Comparison of ENCODE assay signal across 16 cellular contexts in the genomic region with DNA sequence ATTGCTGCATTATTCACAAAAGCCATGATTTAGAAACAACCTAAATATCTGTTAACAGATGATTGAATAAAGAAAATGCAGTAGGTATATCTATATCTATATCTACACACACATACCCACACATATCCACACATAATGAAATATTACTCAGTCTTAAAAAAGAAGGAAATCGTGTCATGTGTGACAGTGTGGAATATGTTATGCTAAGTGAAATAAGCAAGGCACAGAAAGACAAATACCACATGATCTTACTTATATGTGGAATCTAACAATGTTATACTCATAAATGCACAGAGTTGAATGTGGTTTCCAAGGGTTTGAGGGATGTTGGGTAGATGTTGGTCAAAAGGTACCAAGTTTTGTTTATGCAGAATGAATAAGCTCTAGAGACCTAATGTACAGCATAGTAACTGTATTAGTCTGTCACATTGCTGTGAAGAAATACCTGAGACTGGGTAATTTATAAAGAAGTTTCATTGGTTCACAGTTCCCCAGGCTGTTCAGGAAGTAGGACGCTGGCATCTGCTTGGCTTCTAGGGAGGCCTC.
DNase-seq lines count a peak whose midpoint lies in the region; ATAC-seq lines count a peak whose summit lies in the region.
"Had no signal": no experiment of that assay in that cellular context is flagged by ENCODE, and none has a peak within 500 bp of the region (broad histone marks: within the 10 kb centered on the region; RNA-seq: fewer than 3 reads in every experiment).

No MANE protein-coding gene starts in this region.

- H3K27me3 Mint-ChIP-seq in activated CD4-positive, alpha-beta T cell treated with anti-CD3 and anti-CD28 coated beads for 36 hours: no peaks in the 10 kb centered on the region
- no peaks in the 10 kb centered on the region for H3K27me3 Mint-ChIP-seq in activated naive CD4-positive, alpha-beta T cell treated with anti-CD3 and anti-CD28 coated beads, Interleukin-2, amount 10 ng/mL, durations not matched to agents 7 days and 5 days
- no peaks in the 10 kb centered on the region for H3K27me3 Mint-ChIP-seq in dendritic cell treated with granulocyte-macrophage colony-stimulating factor and Interleukin-4, amounts not matched to agents 40 ng/mL and 50 ng/mL, for 4 days
- H3K27me3 Mint-ChIP-seq: B cell; CD4-positive, CD25-positive, alpha-beta regulatory T cell had no signal

- ATAC-seq in activated CD4-positive, alpha-beta T cell treated with anti-CD3 and anti-CD28 coated beads for 36 hours: peak; percentile 47
- peak in 1 of 2 donors; percentile 70 for ATAC-seq in activated naive CD4-positive, alpha-beta T cell treated with anti-CD3 and anti-CD28 coated beads, Interleukin-2, amount 50 U/mL, for 72 hours
- no peak for ATAC-seq in GM18519 (IDR thresholded peaks at IDR 0.05; ENCODE audit: low FRiP score, unreplicated experiment)
- ATAC-seq: CD8-positive, alpha-beta T cell had no signal

- POLR2A ChIA-PET in activated CD4-positive, alpha-beta T cell treated with anti-CD3 and anti-CD28 coated beads for 36 hours (lab: Charles Lee): no interaction called here

- H3K4me1 Mint-ChIP-seq in activated CD4-positive, alpha-beta T cell treated with anti-CD3 and anti-CD28 coated beads for 36 hours: peaks cover 7% of the 10 kb centered on the region
- H3K4me1 Mint-ChIP-seq in activated naive CD4-positive, alpha-beta T cell treated with anti-CD3 and anti-CD28 coated beads, Interleukin-2, amount 10 ng/mL, durations not matched to agents 7 days and 5 days: no peaks in the 10 kb centered on the region
- peaks cover 20% of the 10 kb centered on the region for H3K4me1 Mint-ChIP-seq in dendritic cell treated with granulocyte-macrophage colony-stimulating factor and Interleukin-4, amounts not matched to agents 40 ng/mL and 50 ng/mL, for 4 days (ENCODE audit: low read depth)

- no peak for DNase-seq in activated CD4-positive, alpha-beta T cell treated with anti-CD3 and anti-CD28 coated beads for 36 hours
- DNase-seq in activated CD4-positive, alpha-beta T cell treated with anti-CD3 and anti-CD28 coated beads, Interleukin-2, amount 50 U/mL, for 1 hour: no peak
- no peak for DNase-seq in activated naive CD4-positive, alpha-beta T cell treated with anti-CD3 and anti-CD28 coated beads, Interleukin-2, amount 50 U/mL, for 72 hours (ENCODE audit: low spot score in 2 of 2)
- DNase-seq in activated naive CD4-positive, alpha-beta T cell treated with anti-CD3 and anti-CD28 coated beads, Interleukin-2, amount 10 ng/mL, durations not matched to agents 7 days and 5 days: no peak
- DNase-seq in NCI-H1436 (lab: John Stamatoyannopoulos, UW): no peak
- DNase-seq: Caco-2; CD4-positive, CD25-positive, alpha-beta regulatory T cell; CD8-positive, alpha-beta T cell; DMS153; DND-41; GM23248; H7; HCEC 1CT had no signal

- H3K27ac Mint-ChIP-seq in activated CD4-positive, alpha-beta T cell treated with anti-CD3 and anti-CD28 coated beads for 36 hours: no peak overlapping the region
- H3K27ac Mint-ChIP-seq in activated naive CD4-positive, alpha-beta T cell treated with anti-CD3 and anti-CD28 coated beads, Interleukin-2, amount 50 U/mL, for 72 hours: peak overlapping the region; percentile 29 to 56
- H3K27ac Mint-ChIP-seq in activated naive CD4-positive, alpha-beta T cell treated with anti-CD3 and anti-CD28 coated beads, Interleukin-2, amount 10 ng/mL, durations not matched to agents 7 days and 5 days: no peak overlapping the region
- peak overlapping the region; percentile 28 for H3K27ac Mint-ChIP-seq in dendritic cell treated with granulocyte-macrophage colony-stimulating factor and Interleukin-4, amounts not matched to agents 40 ng/mL and 50 ng/mL, for 4 days
- H3K27ac Mint-ChIP-seq: B cell; CD4-positive, CD25-positive, alpha-beta regulatory T cell; CD8-positive, alpha-beta T cell had no signal

- intact Hi-C loops in activated CD4-positive, alpha-beta T cell treated with anti-CD3 and anti-CD28 coated beads for 36 hours (cut with DNase I, micrococcal nuclease): loop anchor here in 1 of 2 experiments (5.0 kb wide), 1 partner anchor 323 kb away; no protein-coding TSS in a partner anchor
- intact Hi-C loops in dendritic cell treated with granulocyte-macrophage colony-stimulating factor and Interleukin-4, amounts not matched to agents 40 ng/mL and 50 ng/mL, for 4 days (cut with micrococcal nuclease): loop anchor here (10.0 kb wide), 2 partner anchors 55 to 85 kb away; no protein-coding TSS in a partner anchor

- H3K36me3 Mint-ChIP-seq in activated CD4-positive, alpha-beta T cell treated with anti-CD3 and anti-CD28 coated beads for 36 hours (ENCODE audit: low read depth): peaks cover 33% of the 10 kb centered on the region
- H3K36me3 Mint-ChIP-seq in activated naive CD4-positive, alpha-beta T cell treated with anti-CD3 and anti-CD28 coated beads, Interleukin-2, amount 50 U/mL, for 72 hours: peaks cover 5 to 8% of the 10 kb centered on the region in 2 donors
- H3K36me3 Mint-ChIP-seq in activated naive CD4-positive, alpha-beta T cell treated with anti-CD3 and anti-CD28 coated beads, Interleukin-2, amount 10 ng/mL, durations not matched to agents 7 days and 5 days: peaks cover 3% of the 10 kb centered on the region
- H3K36me3 Mint-ChIP-seq in dendritic cell treated with granulocyte-macrophage colony-stimulating factor and Interleukin-4, amounts not matched to agents 40 ng/mL and 50 ng/mL, for 4 days (ENCODE audit: low read depth): peaks cover 12% of the 10 kb centered on the region

- CTCF ChIA-PET in activated CD4-positive, alpha-beta T cell treated with anti-CD3 and anti-CD28 coated beads for 36 hours (lab: Charles Lee): no interaction called here
- CTCF ChIA-PET in activated naive CD4-positive, alpha-beta T cell treated with anti-CD3 and anti-CD28 coated beads, Interleukin-2, amount 10 ng/mL, durations not matched to agents 7 days and 5 days (lab: Charles Lee): no interaction called here

- H3K4me3 Mint-ChIP-seq in activated CD4-positive, alpha-beta T cell treated with anti-CD3 and anti-CD28 coated beads for 36 hours: no peak overlapping the region
- no peak overlapping the region for H3K4me3 Mint-ChIP-seq in activated naive CD4-positive, alpha-beta T cell treated with anti-CD3 and anti-CD28 coated beads, Interleukin-2, amount 10 ng/mL, durations not matched to agents 7 days and 5 days
- H3K4me3 Mint-ChIP-seq in dendritic cell treated with granulocyte-macrophage colony-stimulating factor and Interleukin-4, amounts not matched to agents 40 ng/mL and 50 ng/mL, for 4 days: no peak overlapping the region
- H3K4me3 Mint-ChIP-seq: B cell; CD8-positive, alpha-beta T cell had no signal

- H3K9me3 Mint-ChIP-seq in activated CD4-positive, alpha-beta T cell treated with anti-CD3 and anti-CD28 coated beads for 36 hours (ENCODE audit: low read depth): no peaks in the 10 kb centered on the region
- no peaks in the 10 kb centered on the region for H3K9me3 Mint-ChIP-seq in activated naive CD4-positive, alpha-beta T cell treated with anti-CD3 and anti-CD28 coated beads, Interleukin-2, amount 50 U/mL, for 72 hours
- no peaks in the 10 kb centered on the region for H3K9me3 Mint-ChIP-seq in activated naive CD4-positive, alpha-beta T cell treated with anti-CD3 and anti-CD28 coated beads, Interleukin-2, amount 10 ng/mL, durations not matched to agents 7 days and 5 days
- H3K9me3 Mint-ChIP-seq in dendritic cell treated with granulocyte-macrophage colony-stimulating factor and Interleukin-4, amounts not matched to agents 40 ng/mL and 50 ng/mL, for 4 days: peaks cover 8% of the 10 kb centered on the region
- H3K9me3 Mint-ChIP-seq: CD8-positive, alpha-beta T cell had no signal

Comparison
In these comparisons a context has a peak if more than half of its experiments do, and no peak if none do; other contexts are left out.
1. H3K27ac Mint-ChIP-seq: peak in activated naive CD4-positive, alpha-beta T cell treated with anti-CD3 and anti-CD28 coated beads, Interleukin-2, amount 50 U/mL, for 72 hours (2 of 2) and dendritic cell treated with granulocyte-macrophage colony-stimulating factor and Interleukin-4, amounts not matched to agents 40 ng/mL and 50 ng/mL, for 4 days (single experiment); none in activated CD4-positive, alpha-beta T cell treated with anti-CD3 and anti-CD28 coated beads for 36 hours (single experiment) and activated naive CD4-positive, alpha-beta T cell treated with anti-CD3 and anti-CD28 coated beads, Interleukin-2, amount 10 ng/mL, durations not matched to agents 7 days and 5 days (single experiment).